Comparison of ENCODE assay signal across 1 cellular context in the genomic region with DNA sequence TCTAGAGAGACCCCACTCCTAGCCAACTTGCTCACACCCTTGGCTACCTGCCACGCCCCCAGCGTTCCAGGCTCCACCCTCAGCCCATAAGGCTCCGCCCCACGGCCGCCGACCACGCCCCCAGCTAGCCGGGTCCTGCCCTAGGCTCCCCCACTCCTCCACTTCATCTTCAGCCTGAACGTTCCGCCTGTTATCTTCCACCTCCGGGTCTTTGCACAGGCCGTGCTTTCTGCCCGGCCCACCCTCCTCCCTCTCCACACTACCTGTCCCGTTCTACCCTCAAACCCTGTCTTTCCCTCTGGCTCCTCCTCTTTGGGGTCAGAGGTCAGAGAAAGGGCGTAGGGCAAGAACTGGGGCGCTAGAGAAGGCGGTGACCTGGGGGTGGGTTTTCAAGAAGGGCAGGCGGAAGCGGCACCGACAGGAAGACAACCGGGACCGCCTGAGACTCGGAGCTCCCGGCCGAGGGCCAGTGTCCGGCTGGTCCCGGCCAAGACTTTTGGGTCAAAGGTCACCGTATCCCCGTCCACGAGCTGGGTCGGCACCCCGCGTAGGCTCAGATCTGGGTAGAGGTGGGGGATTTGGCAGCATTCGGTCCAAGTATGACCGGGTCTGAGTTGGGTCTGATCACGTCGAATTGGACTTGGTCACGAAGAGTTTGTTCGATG.
TF ChIP-seq lines count a peak whose summit lies in the region.

No MANE protein-coding gene starts in this region.

TF ChIP-seq in K562, 482 proteins besides CTCF, POLR2A, EP300 and RAD21 (continued from another document and continues in another):
- TF ChIP-seq, protein P1, sequence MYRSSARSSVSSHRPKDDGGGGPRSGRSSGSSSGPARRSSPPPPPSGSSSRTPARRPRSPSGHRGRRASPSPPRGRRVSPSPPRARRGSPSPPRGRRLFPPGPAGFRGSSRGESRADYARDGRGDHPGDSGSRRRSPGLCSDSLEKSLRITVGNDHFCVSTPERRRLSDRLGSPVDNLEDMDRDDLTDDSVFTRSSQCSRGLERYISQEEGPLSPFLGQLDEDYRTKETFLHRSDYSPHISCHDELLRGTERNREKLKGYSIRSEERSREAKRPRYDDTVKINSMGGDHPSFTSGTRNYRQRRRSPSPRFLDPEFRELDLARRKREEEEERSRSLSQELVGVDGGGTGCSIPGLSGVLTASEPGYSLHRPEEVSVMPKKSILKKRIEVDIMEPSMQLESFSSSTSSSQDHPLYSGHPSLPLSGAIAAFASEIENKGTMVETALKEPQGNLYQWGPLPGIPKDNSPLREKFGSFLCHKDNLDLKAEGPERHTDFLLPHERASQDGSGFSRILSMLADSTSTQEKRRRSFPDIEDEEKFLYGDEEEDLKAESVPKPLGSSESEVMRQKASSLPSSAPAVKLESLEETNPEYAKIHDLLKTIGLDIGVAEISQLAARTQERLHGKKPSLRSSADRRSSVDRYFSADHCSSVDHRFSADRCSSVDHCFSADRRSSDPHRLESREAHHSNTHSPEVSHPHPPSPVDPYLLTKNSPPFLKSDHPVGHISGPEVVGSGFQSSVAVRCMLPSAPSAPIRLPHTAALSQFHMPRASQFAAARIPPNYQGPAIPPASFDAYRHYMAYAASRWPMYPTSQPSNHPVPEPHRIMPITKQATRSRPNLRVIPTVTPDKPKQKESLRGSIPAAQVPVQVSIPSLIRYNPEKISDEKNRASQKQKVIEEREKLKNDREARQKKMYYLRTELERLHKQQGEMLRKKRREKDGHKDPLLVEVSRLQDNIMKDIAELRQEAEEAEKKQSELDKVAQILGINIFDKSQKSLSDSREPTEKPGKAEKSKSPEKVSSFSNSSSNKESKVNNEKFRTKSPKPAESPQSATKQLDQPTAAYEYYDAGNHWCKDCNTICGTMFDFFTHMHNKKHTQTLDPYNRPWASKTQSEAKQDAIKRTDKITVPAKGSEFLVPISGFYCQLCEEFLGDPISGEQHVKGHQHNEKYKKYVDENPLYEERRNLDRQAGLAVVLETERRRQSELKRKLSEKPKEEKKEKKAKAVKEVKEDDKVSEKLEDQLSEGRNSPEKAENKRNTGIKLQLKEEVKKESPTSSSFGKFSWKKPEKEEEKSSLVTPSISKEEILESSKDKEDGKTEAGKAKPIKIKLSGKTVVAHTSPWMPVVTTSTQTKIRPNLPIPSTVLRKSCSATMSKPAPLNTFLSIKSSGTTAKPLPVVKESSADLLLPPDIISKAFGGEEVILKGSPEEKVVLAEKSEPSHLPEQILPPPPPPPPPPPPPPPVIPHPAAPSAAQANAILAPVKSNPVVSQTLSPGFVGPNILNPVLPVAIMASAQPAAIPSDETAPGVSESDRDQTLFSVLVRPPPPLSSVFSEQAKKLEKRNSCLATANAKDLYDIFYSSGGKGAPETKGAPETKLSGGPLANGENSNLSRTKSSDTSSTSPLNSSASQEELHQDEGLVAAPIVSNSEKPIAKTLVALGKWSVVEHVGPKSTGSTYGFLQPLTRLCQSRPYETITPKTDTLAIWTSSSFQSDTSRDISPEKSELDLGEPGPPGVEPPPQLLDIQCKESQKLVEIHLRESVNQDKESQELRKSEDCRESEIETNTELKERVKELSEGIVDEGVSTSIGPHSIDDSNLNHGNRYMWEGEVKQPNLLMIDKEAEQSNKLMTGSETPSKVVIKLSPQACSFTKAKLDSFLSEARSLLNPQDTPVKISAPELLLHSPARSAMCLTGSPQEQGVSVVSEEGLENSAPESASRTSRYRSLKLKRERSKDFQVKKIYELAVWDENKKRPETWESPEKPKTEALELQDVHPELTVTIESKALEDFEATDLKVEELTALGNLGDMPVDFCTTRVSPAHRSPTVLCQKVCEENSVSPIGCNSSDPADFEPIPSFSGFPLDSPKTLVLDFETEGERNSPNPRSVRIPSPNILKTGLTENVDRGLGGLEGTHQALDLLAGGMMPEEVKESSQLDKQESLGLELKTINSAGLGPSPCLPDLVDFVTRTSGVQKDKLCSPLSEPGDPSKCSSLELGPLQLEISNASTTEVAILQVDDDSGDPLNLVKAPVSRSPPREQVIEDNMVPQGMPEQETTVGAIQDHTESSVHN (IDR thresholded peaks at IDR 0.05; ENCODE audit: borderline replicate concordance in 1 of 2, low read depth in 1 of 2), result no peak
- TF ChIP-seq HNRNPL (IDR thresholded peaks at IDR 0.05; ENCODE audit: low read depth, low read length), result no peak
- TF ChIP-seq, protein P2, sequence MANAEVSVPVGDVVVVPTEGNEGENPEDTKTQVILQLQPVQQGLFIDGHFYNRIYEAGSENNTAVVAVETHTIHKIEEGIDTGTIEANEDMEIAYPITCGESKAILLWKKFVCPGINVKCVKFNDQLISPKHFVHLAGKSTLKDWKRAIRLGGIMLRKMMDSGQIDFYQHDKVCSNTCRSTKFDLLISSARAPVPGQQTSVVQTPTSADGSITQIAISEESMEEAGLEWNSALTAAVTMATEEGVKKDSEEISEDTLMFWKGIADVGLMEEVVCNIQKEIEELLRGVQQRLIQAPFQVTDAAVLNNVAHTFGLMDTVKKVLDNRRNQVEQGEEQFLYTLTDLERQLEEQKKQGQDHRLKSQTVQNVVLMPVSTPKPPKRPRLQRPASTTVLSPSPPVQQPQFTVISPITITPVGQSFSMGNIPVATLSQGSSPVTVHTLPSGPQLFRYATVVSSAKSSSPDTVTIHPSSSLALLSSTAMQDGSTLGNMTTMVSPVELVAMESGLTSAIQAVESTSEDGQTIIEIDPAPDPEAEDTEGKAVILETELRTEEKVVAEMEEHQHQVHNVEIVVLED (CRISPR knock-in tag; IDR thresholded peaks at IDR 0.05), result peak; percentile 48; the same call in 1 of the 2 replicates
- TF ChIP-seq, protein P3, sequence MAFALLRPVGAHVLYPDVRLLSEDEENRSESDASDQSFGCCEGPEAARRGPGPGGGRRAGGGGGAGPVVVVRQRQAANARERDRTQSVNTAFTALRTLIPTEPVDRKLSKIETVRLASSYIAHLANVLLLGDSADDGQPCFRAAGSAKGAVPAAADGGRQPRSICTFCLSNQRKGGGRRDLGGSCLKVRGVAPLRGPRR (CRISPR knock-in tag; IDR thresholded peaks at IDR 0.05), result no peak
- no peak for TF ChIP-seq ILF3 (IDR thresholded peaks at IDR 0.05; ENCODE audit: borderline replicate concordance)
- TF ChIP-seq, protein P4, sequence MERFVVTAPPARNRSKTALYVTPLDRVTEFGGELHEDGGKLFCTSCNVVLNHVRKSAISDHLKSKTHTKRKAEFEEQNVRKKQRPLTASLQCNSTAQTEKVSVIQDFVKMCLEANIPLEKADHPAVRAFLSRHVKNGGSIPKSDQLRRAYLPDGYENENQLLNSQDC (CRISPR knock-in tag; IDR thresholded peaks at IDR 0.05), result no peak
- peak; percentile 73; the same call in 1 of the 2 replicates for TF ChIP-seq ZKSCAN1 (IDR thresholded peaks at IDR 0.05; ENCODE audit: low read depth, low read length)
- TF ChIP-seq NCOR1 (IDR thresholded peaks at IDR 0.05), result peak; percentile 51; the same call in 1 of the 2 replicates
- TF ChIP-seq HMG20B (CRISPR knock-in tag; IDR thresholded peaks at IDR 0.05), result no peak
- TF ChIP-seq POLR3G (IDR thresholded peaks at IDR 0.05; ENCODE audit: extremely low read depth, insufficient read length, insufficient replicate concordance), result no peak
- TF ChIP-seq NONO (IDR thresholded peaks at IDR 0.05; ENCODE audit: low read depth in 2 of 2, low read length in 1 of 2), result no peak
- TF ChIP-seq, protein P5, sequence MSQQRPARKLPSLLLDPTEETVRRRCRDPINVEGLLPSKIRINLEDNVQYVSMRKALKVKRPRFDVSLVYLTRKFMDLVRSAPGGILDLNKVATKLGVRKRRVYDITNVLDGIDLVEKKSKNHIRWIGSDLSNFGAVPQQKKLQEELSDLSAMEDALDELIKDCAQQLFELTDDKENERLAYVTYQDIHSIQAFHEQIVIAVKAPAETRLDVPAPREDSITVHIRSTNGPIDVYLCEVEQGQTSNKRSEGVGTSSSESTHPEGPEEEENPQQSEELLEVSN (IDR thresholded peaks at IDR 0.05; ENCODE audit: borderline replicate concordance in 1 of 2, extremely low read depth in 1 of 2, insufficient read depth in 1 of 2, insufficient read length in 1 of 2, low read depth in 1 of 2, low read length in 1 of 2, poor library complexity in 1 of 2, severe bottlenecking in 1 of 2), result peak; percentile 3 to 42
- no peak for TF ChIP-seq ZNF224 (CRISPR knock-in tag; IDR thresholded peaks at IDR 0.05)
- TF ChIP-seq ZKSCAN8 (CRISPR knock-in tag; IDR thresholded peaks at IDR 0.05), result no peak
- 0 out of 2 replicates have a peak, but pooled peaks have one; percentile 28 for TF ChIP-seq CHD2 (IDR thresholded peaks at IDR 0.05; ENCODE audit: low read depth, low read length)
- no peak for TF ChIP-seq BACH1 (tag; IDR thresholded peaks at IDR 0.05)
- TF ChIP-seq RCOR1 (IDR thresholded peaks at IDR 0.05; ENCODE audit: borderline replicate concordance in 1 of 2, low read depth in 2 of 2, low read length in 2 of 2), result peak in 1 of 2 experiments; percentile 88; a peak in 2 of 4 replicates
- no peak for TF ChIP-seq SIX5 (IDR thresholded peaks at IDR 0.05; ENCODE audit: borderline replicate concordance in 1 of 2, insufficient read depth in 1 of 2, low read depth in 1 of 2, low read length in 2 of 2)
- no peak for TF ChIP-seq SMC3 (conservative IDR thresholded peaks at IDR 0.05; ENCODE audit: insufficient read depth, low read depth, low read length)
- TF ChIP-seq, protein P6, sequence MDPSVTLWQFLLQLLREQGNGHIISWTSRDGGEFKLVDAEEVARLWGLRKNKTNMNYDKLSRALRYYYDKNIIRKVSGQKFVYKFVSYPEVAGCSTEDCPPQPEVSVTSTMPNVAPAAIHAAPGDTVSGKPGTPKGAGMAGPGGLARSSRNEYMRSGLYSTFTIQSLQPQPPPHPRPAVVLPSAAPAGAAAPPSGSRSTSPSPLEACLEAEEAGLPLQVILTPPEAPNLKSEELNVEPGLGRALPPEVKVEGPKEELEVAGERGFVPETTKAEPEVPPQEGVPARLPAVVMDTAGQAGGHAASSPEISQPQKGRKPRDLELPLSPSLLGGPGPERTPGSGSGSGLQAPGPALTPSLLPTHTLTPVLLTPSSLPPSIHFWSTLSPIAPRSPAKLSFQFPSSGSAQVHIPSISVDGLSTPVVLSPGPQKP (CRISPR knock-in tag; IDR thresholded peaks at IDR 0.05), result no peak
- TF ChIP-seq U2AF1 (optimal IDR thresholded peaks at IDR 0.05; ENCODE audit: low read depth, low read length), result no peak
- no peak for TF ChIP-seq SMAD1 (IDR thresholded peaks at IDR 0.05; ENCODE audit: low read depth, low read length, partially characterized antibody)
- TF ChIP-seq, protein P7, sequence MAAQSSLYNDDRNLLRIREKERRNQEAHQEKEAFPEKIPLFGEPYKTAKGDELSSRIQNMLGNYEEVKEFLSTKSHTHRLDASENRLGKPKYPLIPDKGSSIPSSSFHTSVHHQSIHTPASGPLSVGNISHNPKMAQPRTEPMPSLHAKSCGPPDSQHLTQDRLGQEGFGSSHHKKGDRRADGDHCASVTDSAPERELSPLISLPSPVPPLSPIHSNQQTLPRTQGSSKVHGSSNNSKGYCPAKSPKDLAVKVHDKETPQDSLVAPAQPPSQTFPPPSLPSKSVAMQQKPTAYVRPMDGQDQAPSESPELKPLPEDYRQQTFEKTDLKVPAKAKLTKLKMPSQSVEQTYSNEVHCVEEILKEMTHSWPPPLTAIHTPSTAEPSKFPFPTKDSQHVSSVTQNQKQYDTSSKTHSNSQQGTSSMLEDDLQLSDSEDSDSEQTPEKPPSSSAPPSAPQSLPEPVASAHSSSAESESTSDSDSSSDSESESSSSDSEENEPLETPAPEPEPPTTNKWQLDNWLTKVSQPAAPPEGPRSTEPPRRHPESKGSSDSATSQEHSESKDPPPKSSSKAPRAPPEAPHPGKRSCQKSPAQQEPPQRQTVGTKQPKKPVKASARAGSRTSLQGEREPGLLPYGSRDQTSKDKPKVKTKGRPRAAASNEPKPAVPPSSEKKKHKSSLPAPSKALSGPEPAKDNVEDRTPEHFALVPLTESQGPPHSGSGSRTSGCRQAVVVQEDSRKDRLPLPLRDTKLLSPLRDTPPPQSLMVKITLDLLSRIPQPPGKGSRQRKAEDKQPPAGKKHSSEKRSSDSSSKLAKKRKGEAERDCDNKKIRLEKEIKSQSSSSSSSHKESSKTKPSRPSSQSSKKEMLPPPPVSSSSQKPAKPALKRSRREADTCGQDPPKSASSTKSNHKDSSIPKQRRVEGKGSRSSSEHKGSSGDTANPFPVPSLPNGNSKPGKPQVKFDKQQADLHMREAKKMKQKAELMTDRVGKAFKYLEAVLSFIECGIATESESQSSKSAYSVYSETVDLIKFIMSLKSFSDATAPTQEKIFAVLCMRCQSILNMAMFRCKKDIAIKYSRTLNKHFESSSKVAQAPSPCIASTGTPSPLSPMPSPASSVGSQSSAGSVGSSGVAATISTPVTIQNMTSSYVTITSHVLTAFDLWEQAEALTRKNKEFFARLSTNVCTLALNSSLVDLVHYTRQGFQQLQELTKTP (IDR thresholded peaks at IDR 0.05; ENCODE audit: low read depth in 1 of 2, partially characterized antibody in 2 of 2), result peak; percentile 29 to 75
- TF ChIP-seq ZNF41 (CRISPR knock-in tag; conservative IDR thresholded peaks at IDR 0.05), result no peak
- TF ChIP-seq RUNX1 (IDR thresholded peaks at IDR 0.05; ENCODE audit: low read depth), result no peak
- 0 out of 2 replicates have a peak, but pooled peaks have one; percentile 44 for TF ChIP-seq E2F3 (CRISPR knock-in tag; IDR thresholded peaks at IDR 0.05)
- TF ChIP-seq, protein P8, sequence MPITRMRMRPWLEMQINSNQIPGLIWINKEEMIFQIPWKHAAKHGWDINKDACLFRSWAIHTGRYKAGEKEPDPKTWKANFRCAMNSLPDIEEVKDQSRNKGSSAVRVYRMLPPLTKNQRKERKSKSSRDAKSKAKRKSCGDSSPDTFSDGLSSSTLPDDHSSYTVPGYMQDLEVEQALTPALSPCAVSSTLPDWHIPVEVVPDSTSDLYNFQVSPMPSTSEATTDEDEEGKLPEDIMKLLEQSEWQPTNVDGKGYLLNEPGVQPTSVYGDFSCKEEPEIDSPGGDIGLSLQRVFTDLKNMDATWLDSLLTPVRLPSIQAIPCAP (CRISPR knock-in tag; IDR thresholded peaks at IDR 0.05; ENCODE audit: borderline replicate concordance), result no peak
- TF ChIP-seq, protein P9, sequence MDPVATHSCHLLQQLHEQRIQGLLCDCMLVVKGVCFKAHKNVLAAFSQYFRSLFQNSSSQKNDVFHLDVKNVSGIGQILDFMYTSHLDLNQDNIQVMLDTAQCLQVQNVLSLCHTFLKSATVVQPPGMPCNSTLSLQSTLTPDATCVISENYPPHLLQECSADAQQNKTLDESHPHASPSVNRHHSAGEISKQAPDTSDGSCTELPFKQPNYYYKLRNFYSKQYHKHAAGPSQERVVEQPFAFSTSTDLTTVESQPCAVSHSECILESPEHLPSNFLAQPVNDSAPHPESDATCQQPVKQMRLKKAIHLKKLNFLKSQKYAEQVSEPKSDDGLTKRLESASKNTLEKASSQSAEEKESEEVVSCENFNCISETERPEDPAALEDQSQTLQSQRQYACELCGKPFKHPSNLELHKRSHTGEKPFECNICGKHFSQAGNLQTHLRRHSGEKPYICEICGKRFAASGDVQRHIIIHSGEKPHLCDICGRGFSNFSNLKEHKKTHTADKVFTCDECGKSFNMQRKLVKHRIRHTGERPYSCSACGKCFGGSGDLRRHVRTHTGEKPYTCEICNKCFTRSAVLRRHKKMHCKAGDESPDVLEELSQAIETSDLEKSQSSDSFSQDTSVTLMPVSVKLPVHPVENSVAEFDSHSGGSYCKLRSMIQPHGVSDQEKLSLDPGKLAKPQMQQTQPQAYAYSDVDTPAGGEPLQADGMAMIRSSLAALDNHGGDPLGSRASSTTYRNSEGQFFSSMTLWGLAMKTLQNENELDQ (CRISPR knock-in tag; IDR thresholded peaks at IDR 0.05; ENCODE audit: borderline replicate concordance), result no peak
- no peak; the same call in 1 of the 2 replicates for TF ChIP-seq MAFK (IDR thresholded peaks at IDR 0.05; ENCODE audit: low read length)
- peak; percentile 52; the same call in 1 of the 2 replicates for TF ChIP-seq ZFP30 (CRISPR knock-in tag; IDR thresholded peaks at IDR 0.05; ENCODE audit: borderline replicate concordance)
- TF ChIP-seq BRF1 (IDR thresholded peaks at IDR 0.05; ENCODE audit: borderline replicate concordance, extremely low read depth, insufficient read length), result no peak
- TF ChIP-seq STAT5A (IDR thresholded peaks at IDR 0.05; ENCODE audit: borderline replicate concordance, low read length), result no peak
- no peak for TF ChIP-seq ZNF699 (CRISPR knock-in tag; IDR thresholded peaks at IDR 0.05; ENCODE audit: insufficient replicate concordance)
- 0 out of 2 replicates have a peak, but pooled peaks have one; percentile 31 for TF ChIP-seq ZNF431 (CRISPR knock-in tag; IDR thresholded peaks at IDR 0.05)
- no peak for TF ChIP-seq KLF10 (CRISPR knock-in tag; IDR thresholded peaks at IDR 0.05)
